In the genomic region with DNA sequence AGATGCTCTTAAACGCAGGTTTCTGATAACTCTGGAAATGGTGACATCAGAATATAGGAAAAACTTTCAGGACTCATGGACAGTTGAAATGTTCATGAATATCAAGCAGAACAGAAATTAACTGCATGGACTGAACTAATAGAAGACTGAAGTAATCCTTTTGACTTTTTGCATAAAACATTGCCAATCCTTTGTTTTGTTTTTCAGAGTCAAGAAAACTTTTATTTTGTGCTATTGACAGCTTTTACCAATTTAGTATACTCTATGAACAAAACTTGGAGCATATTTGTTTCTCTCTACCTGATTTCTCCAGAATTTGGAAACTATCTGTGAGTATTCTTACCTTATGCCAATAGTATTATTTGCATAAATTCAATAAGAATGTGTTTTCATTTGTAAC, we compare ENCODE assay signal across 35 cellular contexts.
DNase-seq lines count a peak whose midpoint lies in the region; TF ChIP-seq lines count a peak whose summit lies in the region.
"Had no signal": no experiment of that assay in that cellular context is flagged by ENCODE, and none has a peak within 500 bp of the region (broad histone marks: within the 10 kb centered on the region; RNA-seq: fewer than 3 reads in every experiment).

No MANE protein-coding gene starts in this region.

- H3K36me3 ChIP-seq in HEK293 (ENCODE audit: control insufficient read depth in 2 of 2, insufficient read depth in 1 of 2, low read length in 2 of 2): no peaks in the 10 kb centered on the region
- no peaks in the 10 kb centered on the region for H3K36me3 ChIP-seq in OCI-LY7 (ENCODE audit: insufficient read depth, low read length)
- H3K36me3 ChIP-seq in endodermal cell (ENCODE audit: control insufficient read depth, insufficient read depth, low read length): no peaks in the 10 kb centered on the region
- H3K36me3 ChIP-seq: BE2C; BLaER1; BLaER1 treated with 17β-estradiol and CSF1 and Interleukin-3, amounts not matched to agents 10 nM and 100 nM had no signal

- intact Hi-C loops in OCI-LY7 (cut with micrococcal nuclease; ENCODE audit: unreplicated experiment): no loop called here

- H3K27ac Mint-ChIP-seq in endodermal cell (no peak overlapping the region), progenitor cell of endocrine pancreas (no peak overlapping the region)
- H3K27ac Mint-ChIP-seq: B cell; CD14-positive monocyte; CD4-positive, alpha-beta memory T cell; CD4-positive, alpha-beta T cell; CD4-positive, CD25-positive, alpha-beta regulatory T cell; CD8-positive, alpha-beta memory T cell; CD8-positive, alpha-beta T cell had no signal

- H3K27me3 ChIP-seq in endodermal cell (ENCODE audit: control insufficient read depth, insufficient read depth, low read length, poor library complexity, severe bottlenecking): no peaks in the 10 kb centered on the region
- H3K27me3 ChIP-seq: BLaER1; BLaER1 treated with 17β-estradiol and CSF1 and Interleukin-3, amounts not matched to agents 10 nM and 100 nM had no signal

- no peaks in the 10 kb centered on the region for H3K4me1 Mint-ChIP-seq in endodermal cell
- H3K4me1 Mint-ChIP-seq in progenitor cell of endocrine pancreas (ENCODE audit: low read depth): no peaks in the 10 kb centered on the region
- H3K4me1 Mint-ChIP-seq: CD14-positive monocyte; CD4-positive, alpha-beta memory T cell; CD4-positive, CD25-positive, alpha-beta regulatory T cell; CD8-positive, alpha-beta memory T cell had no signal

- H3K9me3 ChIP-seq in HEK293 (ENCODE audit: control insufficient read depth, insufficient read depth, low read depth, low read length) (no peaks in the 10 kb centered on the region), OCI-LY7 (ENCODE audit: low read length) (peaks cover 13% of the 10 kb centered on the region; the same call in 1 of the 2 replicates), endodermal cell (ENCODE audit: control insufficient read depth, low read length) (peaks cover 24% of the 10 kb centered on the region)
- H3K9me3 ChIP-seq: A549, BE2C had no signal

- no peak overlapping the region for H3K9ac ChIP-seq in endodermal cell (ENCODE audit: extremely low read depth, low read length, poor library complexity, severe bottlenecking)
- H3K9ac ChIP-seq: BLaER1; BLaER1 treated with 17β-estradiol and CSF1 and Interleukin-3, amounts not matched to agents 10 nM and 100 nM had no signal

- no TSS peak for BruUV-seq in OCI-LY7 (replicated peaks; lab: Mats Ljungman, UMichigan)

- no peaks in the 10 kb centered on the region for H3K9me2 ChIP-seq in OCI-LY7 (ENCODE audit: insufficient read depth, low read length)

- H3K9me3 Mint-ChIP-seq in endodermal cell: peaks cover 67% of the 10 kb centered on the region
- H3K9me3 Mint-ChIP-seq in progenitor cell of endocrine pancreas (ENCODE audit: low read depth): peaks cover 40% of the 10 kb centered on the region

- POLR2A ChIA-PET in HEK293 (lab: Yijun Ruan, JAX) (no interaction called here), OCI-LY7 (lab: Charles Lee) (no interaction called here)

- H3K27me3 Mint-ChIP-seq in endodermal cell (ENCODE audit: insufficient read depth): peaks cover 2% of the 10 kb centered on the region
- peaks cover 4% of the 10 kb centered on the region for H3K27me3 Mint-ChIP-seq in progenitor cell of endocrine pancreas
- H3K27me3 Mint-ChIP-seq: CD4-positive, alpha-beta memory T cell; CD4-positive, alpha-beta T cell; CD8-positive, alpha-beta memory T cell had no signal

- H3K79me2 ChIP-seq in OCI-LY7 (ENCODE audit: insufficient read depth, low read depth, low read length): no peaks in the 10 kb centered on the region

- CTCF ChIA-PET in HEK293 (lab: Yijun Ruan, JAX) (no interaction called here), OCI-LY7 (lab: Charles Lee; ENCODE audit: unreplicated experiment) (no interaction called here)

- no peak for TF ChIP-seq CTCF in HEK293 (tag by site-specific recombination; IDR thresholded peaks at IDR 0.05)
- no peak for TF ChIP-seq CTCF in OCI-LY7 (conservative IDR thresholded peaks at IDR 0.05; ENCODE audit: low read length)
- TF ChIP-seq CTCF in endodermal cell (conservative IDR thresholded peaks at IDR 0.05): no peak
- TF ChIP-seq CTCF in progenitor cell of endocrine pancreas (IDR thresholded peaks at IDR 0.05; ENCODE audit: unreplicated experiment): no peak
- no peak for TF ChIP-seq CTCF in coronary artery (IDR thresholded peaks at IDR 0.05)

- H3K27ac ChIP-seq in HEK293 (ENCODE audit: extremely low read depth, low read depth, low read length) (no peak overlapping the region), OCI-LY7 (ENCODE audit: low read depth, low read length, poor library complexity, severe bottlenecking) (no peak overlapping the region), endodermal cell (ENCODE audit: low read depth, low read length) (no peak overlapping the region), coronary artery (no peak overlapping the region)
- H3K27ac ChIP-seq: 22Rv1; A549; BLaER1; BLaER1 treated with 17β-estradiol and CSF1 and Interleukin-3, amounts not matched to agents 10 nM and 100 nM; C4-2B had no signal

- no peaks in the 10 kb centered on the region for H3K36me3 Mint-ChIP-seq in endodermal cell (ENCODE audit: low read depth)
- H3K36me3 Mint-ChIP-seq in progenitor cell of endocrine pancreas (ENCODE audit: insufficient read depth): no peaks in the 10 kb centered on the region
- H3K36me3 Mint-ChIP-seq: CD14-positive monocyte; CD4-positive, alpha-beta memory T cell; CD4-positive, CD25-positive, alpha-beta regulatory T cell; CD8-positive, alpha-beta memory T cell; CD8-positive, alpha-beta T cell had no signal

- H3K4me1 ChIP-seq in HEK293 (ENCODE audit: control insufficient read depth, insufficient read depth, low read length) (no peaks in the 10 kb centered on the region), OCI-LY7 (ENCODE audit: insufficient read depth, low read length, poor library complexity, severe bottlenecking) (no peaks in the 10 kb centered on the region), endodermal cell (ENCODE audit: control insufficient read depth, insufficient read depth, low read length) (no peaks in the 10 kb centered on the region)
- H3K4me1 ChIP-seq: A549, BE2C, BLaER1, Caco-2 had no signal

- H4K20me1 ChIP-seq in OCI-LY7 (ENCODE audit: insufficient read depth, low read length): no peaks in the 10 kb centered on the region
- H4K20me1 ChIP-seq: BLaER1; BLaER1 treated with 17β-estradiol and CSF1 and Interleukin-3, amounts not matched to agents 10 nM and 100 nM had no signal

- peak; percentile 5 for DNase-seq in OCI-LY7 (ENCODE audit: low spot score)
- DNase-seq in OCI-M1 (lab: John Stamatoyannopoulos, UW): peak; percentile 1
- DNase-seq in endodermal cell: no peak
- no peak for DNase-seq in progenitor cell of endocrine pancreas (ENCODE audit: low spot score, unreplicated experiment)
- DNase-seq in coronary artery (ENCODE audit: low spot score): no peak
- DNase-seq in T-helper 2 cell: no peak
- no peak for DNase-seq in NCI-H526 (lab: John Stamatoyannopoulos, UW)
- DNase-seq: 8988T; ACHN; AML-193; BE2C; C1 segment of cervical spinal cord; Caco-2; Calu3; CD4-positive, alpha-beta memory T cell; CD4-positive, alpha-beta T cell; CD4-positive, CD25-positive, alpha-beta regulatory T cell; CD8-positive, alpha-beta memory T cell; CD8-positive, alpha-beta T cell; COR-L47; DMS 273 treated with DMSO at 0.1 percent for 48 hours; DMS153; DMS53; DMS79; DMS79 treated with DMSO at 0.1 percent for 48 hours; DND-41; EL had no signal

- 25 to 48% methylated on average over 1 of the region's 1 CpG for WGBS in endodermal cell (ENCODE audit: insufficient coverage in 1 of 2, insufficient read length in 1 of 2), 2 experiments

- H2AFZ ChIP-seq in OCI-LY7 (ENCODE audit: low read length): no peak overlapping the region

- H3K4me3 Mint-ChIP-seq in endodermal cell: no peak overlapping the region
- H3K4me3 Mint-ChIP-seq in progenitor cell of endocrine pancreas (ENCODE audit: low read depth): no peak overlapping the region
- H3K4me3 Mint-ChIP-seq: B cell; CD14-positive monocyte; CD4-positive, alpha-beta memory T cell; CD4-positive, alpha-beta T cell; CD4-positive, CD25-positive, alpha-beta regulatory T cell; CD8-positive, alpha-beta memory T cell; CD8-positive, alpha-beta T cell had no signal

- H3K4me2 ChIP-seq in OCI-LY7 (ENCODE audit: low read length): no peak overlapping the region
- H3K4me2 ChIP-seq: A549; BLaER1; BLaER1 treated with 17β-estradiol and CSF1 and Interleukin-3, amounts not matched to agents 10 nM and 100 nM had no signal

- H3K4me3 ChIP-seq in HEK293 (ENCODE audit: low read depth, low read length): no peak overlapping the region
- H3K4me3 ChIP-seq in OCI-LY7 (ENCODE audit: low read depth, low read length, poor library complexity, severe bottlenecking): no peak overlapping the region
- H3K4me3 ChIP-seq in endodermal cell (ENCODE audit: low read length): peak overlapping the region; percentile 10
- no peak overlapping the region for H3K4me3 ChIP-seq in coronary artery
- H3K4me3 ChIP-seq: A549; BLaER1; BLaER1 treated with 17β-estradiol and CSF1 and Interleukin-3, amounts not matched to agents 10 nM and 100 nM had no signal

TF ChIP-seq in HEK293, 187 proteins besides CTCF, POLR2A, EP300 and RAD21:
- TF ChIP-seq SETDB1 (IDR thresholded peaks at IDR 0.05; ENCODE audit: insufficient read length, low read length): peak; percentile 96
- TF ChIP-seq REPIN1 (tag by site-specific recombination; IDR thresholded peaks at IDR 0.05; ENCODE audit: low read depth): no peak

Comparison
In these comparisons a context has a peak if more than half of its experiments do, and no peak if none do; other contexts are left out.
1. DNase-seq: peak in OCI-LY7 (single experiment) and OCI-M1 (single experiment); none in endodermal cell (single experiment), progenitor cell of endocrine pancreas (single experiment), coronary artery (single experiment), T-helper 2 cell (0 of 5) and NCI-H526 (0 of 2).